In genomic region chr12:65208125-65208524, GRCh38 we compare ENCODE assay signal across 1 cellular context.
A peak's percentile ranks its signal among the peaks of the same experiment; 100 is the strongest.
TF ChIP-seq lines count a peak whose summit lies in the region.

No MANE protein-coding gene starts in this region.

TF ChIP-seq in K562, 482 proteins besides CTCF, POLR2A, EP300 and RAD21 (continued from another document):
- TF ChIP-seq AFF4 (CRISPR knock-in tag; IDR thresholded peaks at IDR 0.05) (no peak), ZNF12 (CRISPR knock-in tag; IDR thresholded peaks at IDR 0.05) (no peak), CBX3 (IDR thresholded peaks at IDR 0.05; ENCODE audit: borderline replicate concordance in 1 of 2, low read length in 2 of 2) (peak in 1 of 2 experiments; percentile 80; a peak in 1 of 3 replicates), DMBX1 (CRISPR knock-in tag; IDR thresholded peaks at IDR 0.05; ENCODE audit: borderline replicate concordance) (no peak), ZBED1 (IDR thresholded peaks at IDR 0.05) (no peak), TRIM28 (IDR thresholded peaks at IDR 0.05) (peak; percentile 50; the same call in 1 of the 2 replicates), BHLHE40 (IDR thresholded peaks at IDR 0.05; ENCODE audit: low read length) (no peak)
- TF ChIP-seq, protein P1, sequence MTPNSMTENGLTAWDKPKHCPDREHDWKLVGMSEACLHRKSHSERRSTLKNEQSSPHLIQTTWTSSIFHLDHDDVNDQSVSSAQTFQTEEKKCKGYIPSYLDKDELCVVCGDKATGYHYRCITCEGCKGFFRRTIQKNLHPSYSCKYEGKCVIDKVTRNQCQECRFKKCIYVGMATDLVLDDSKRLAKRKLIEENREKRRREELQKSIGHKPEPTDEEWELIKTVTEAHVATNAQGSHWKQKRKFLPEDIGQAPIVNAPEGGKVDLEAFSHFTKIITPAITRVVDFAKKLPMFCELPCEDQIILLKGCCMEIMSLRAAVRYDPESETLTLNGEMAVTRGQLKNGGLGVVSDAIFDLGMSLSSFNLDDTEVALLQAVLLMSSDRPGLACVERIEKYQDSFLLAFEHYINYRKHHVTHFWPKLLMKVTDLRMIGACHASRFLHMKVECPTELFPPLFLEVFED (CRISPR knock-in tag; conservative IDR thresholded peaks at IDR 0.05), result no peak
- TF ChIP-seq, protein P2, sequence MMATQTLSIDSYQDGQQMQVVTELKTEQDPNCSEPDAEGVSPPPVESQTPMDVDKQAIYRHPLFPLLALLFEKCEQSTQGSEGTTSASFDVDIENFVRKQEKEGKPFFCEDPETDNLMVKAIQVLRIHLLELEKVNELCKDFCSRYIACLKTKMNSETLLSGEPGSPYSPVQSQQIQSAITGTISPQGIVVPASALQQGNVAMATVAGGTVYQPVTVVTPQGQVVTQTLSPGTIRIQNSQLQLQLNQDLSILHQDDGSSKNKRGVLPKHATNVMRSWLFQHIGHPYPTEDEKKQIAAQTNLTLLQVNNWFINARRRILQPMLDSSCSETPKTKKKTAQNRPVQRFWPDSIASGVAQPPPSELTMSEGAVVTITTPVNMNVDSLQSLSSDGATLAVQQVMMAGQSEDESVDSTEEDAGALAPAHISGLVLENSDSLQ (IDR thresholded peaks at IDR 0.05), result peak; percentile 56
